Comparison of ENCODE assay signal across 8 cellular contexts in genomic region chr20:56391037-56391436, GRCh38. TPM values are rescaled to one million over a fixed set of nuclear protein-coding genes. Genes with fewer than 3 reads are reported as not detected.
DNase-seq lines count a peak whose midpoint lies in the region; ATAC-seq and TF ChIP-seq lines count a peak whose summit lies in the region.

No MANE protein-coding gene starts in this region.

- peaks cover 26 to 46% of the 10 kb centered on the region in 2 donors for H3K36me3 Mint-ChIP-seq in activated T-cell treated with anti-CD3 and anti-CD28 coated beads, Interleukin-2, amount 50 U/mL, for 72 hours (ENCODE audit: insufficient read depth in 2 of 2)

- DNase-seq in activated T-cell treated with anti-CD3 and anti-CD28 coated beads, Interleukin-2, amount 50 U/mL, for 72 hours, result no peak
- no peak for DNase-seq in activated T-cell treated with anti-CD3 and anti-CD28 coated beads for 4 hours
- DNase-seq in SK-N-MC (ENCODE audit: low read depth, low spot score), result no peak
- no peak for DNase-seq in tibial artery
- no peak for DNase-seq in central memory CD4-positive, alpha-beta T cell
- no peak for DNase-seq in NCI-H1694 (lab: John Stamatoyannopoulos, UW)

- H3K9ac ChIP-seq in SK-N-MC (ENCODE audit: insufficient read length) (peak overlapping the region; percentile 97), iPS-15b (ENCODE audit: low read depth, low read length) (peak overlapping the region; percentile 84)

- H3K4me1 ChIP-seq in iPS-15b (ENCODE audit: control insufficient read depth, insufficient read depth, low read length), result no peaks in the 10 kb centered on the region
- peaks cover 0 to 21% (median 19%) of the 10 kb centered on the region in 4 donors for H3K4me1 ChIP-seq in tibial artery

- intact Hi-C loops in tibial artery (cut with DNase I; ENCODE audit: low total_unique reads), result loop anchor here (5.0 kb wide), 1 partner anchor 81 kb away; no protein-coding TSS in a partner anchor

- H3K27ac Mint-ChIP-seq in activated T-cell treated with anti-CD3 and anti-CD28 coated beads, Interleukin-2, amount 50 U/mL, for 72 hours, result peak overlapping the region; percentile 76

- H3K36me3 ChIP-seq in SK-N-MC (ENCODE audit: insufficient read depth, low read length) (peaks cover 60% of the 10 kb centered on the region), iPS-15b (ENCODE audit: control insufficient read depth, insufficient read depth, low read length) (peaks cover 16% of the 10 kb centered on the region), tibial artery (peaks cover 7 to 9% (median 8%) of the 10 kb centered on the region in 3 donors)

- H3K27me3 Mint-ChIP-seq in activated T-cell treated with anti-CD3 and anti-CD28 coated beads, Interleukin-2, amount 50 U/mL, for 72 hours (ENCODE audit: low read depth), result no peaks in the 10 kb centered on the region

- H3K4me3 ChIP-seq in SK-N-MC (peak overlapping the region; percentile 95), iPS-15b (ENCODE audit: low read depth, low read length) (peak overlapping the region; percentile 96), tibial artery (peak overlapping the region; percentile 61 to 89)

- no peak overlapping the region for H3K4me3 Mint-ChIP-seq in activated T-cell treated with anti-CD3 and anti-CD28 coated beads, Interleukin-2, amount 50 U/mL, for 72 hours

- no peak for TF ChIP-seq CTCF in tibial artery (IDR thresholded peaks at IDR 0.05)

- no peaks in the 10 kb centered on the region for H3K9me3 ChIP-seq in SK-N-MC (ENCODE audit: low read depth, low read length)
- H3K9me3 ChIP-seq in iPS-15b (ENCODE audit: control insufficient read depth, insufficient read depth, low read length), result no peaks in the 10 kb centered on the region
- no peaks in the 10 kb centered on the region for H3K9me3 ChIP-seq in tibial artery

- no peak for ATAC-seq in activated T-cell treated with anti-CD3 and anti-CD28 coated beads, Interleukin-2, amount 50 U/mL, for 72 hours (replicated peaks in 1 of 2)
- no peak for ATAC-seq in HG02588 (IDR thresholded peaks at IDR 0.05; ENCODE audit: unreplicated experiment)

- no peaks in the 10 kb centered on the region for H3K27me3 ChIP-seq in iPS-15b (ENCODE audit: control insufficient read depth, insufficient read depth, low read length)
- no peaks in the 10 kb centered on the region for H3K27me3 ChIP-seq in tibial artery

- no peaks in the 10 kb centered on the region for H3K9me3 Mint-ChIP-seq in activated T-cell treated with anti-CD3 and anti-CD28 coated beads, Interleukin-2, amount 50 U/mL, for 72 hours

- H3K27ac ChIP-seq in SK-N-MC (no peak overlapping the region), tibial artery (peak overlapping the region in 1 of 2 donors; percentile 81)

- peaks cover 52% of the 10 kb centered on the region for H3K4me1 Mint-ChIP-seq in activated T-cell treated with anti-CD3 and anti-CD28 coated beads, Interleukin-2, amount 50 U/mL, for 72 hours (ENCODE audit: low read depth)

RNA-seq across cellular contexts. Expression of gene AURKA, which starts 1.0 kb away (rescaled TPM):
- 100 to 1,000 TPM; 110 to 142 TPM for total RNA-seq in activated T-cell treated with anti-CD3 and anti-CD28 coated beads, Interleukin-2, amount 50 U/mL, for 72 hours

RNA-seq across cellular contexts. Expression of gene CSTF1, which starts 1.4 kb away (rescaled TPM):
- 10 to 100 TPM; 63.7 to 74.5 TPM for total RNA-seq in activated T-cell treated with anti-CD3 and anti-CD28 coated beads, Interleukin-2, amount 50 U/mL, for 72 hours

RNA-seq across cellular contexts. Expression of gene CASS4, which starts 21.0 kb away (rescaled TPM):
- 1 to 10 TPM; 3.5 to 6.9 TPM for total RNA-seq in activated T-cell treated with anti-CD3 and anti-CD28 coated beads, Interleukin-2, amount 50 U/mL, for 72 hours

RNA-seq across cellular contexts. Expression of gene FAM210B, which starts 32.3 kb away (rescaled TPM):
- total RNA-seq in activated T-cell treated with anti-CD3 and anti-CD28 coated beads, Interleukin-2, amount 50 U/mL, for 72 hours, result 1 to 10 TPM; 4.6 to 4.9 TPM
